8 cellular contexts compared by ENCODE assay signal in genomic region chr17:18224428-18225120, GRCh38. TPM values are rescaled to one million over a fixed set of nuclear protein-coding genes. Genes with fewer than 3 reads are reported as not detected.
DNase-seq lines count a peak whose midpoint lies in the region; ATAC-seq and TF ChIP-seq lines count a peak whose summit lies in the region.

No MANE protein-coding gene starts in this region.

- TF ChIP-seq CTCF in fibroblast of lung (conservative IDR thresholded peaks at IDR 0.05 in 1 of 2, IDR thresholded peaks at IDR 0.05 in 1 of 2; ENCODE audit: low read depth in 1 of 2, low read length in 2 of 2) (no peak), osteocyte (IDR thresholded peaks at IDR 0.05) (no peak)

- ATAC-seq in GM19324 (IDR thresholded peaks at IDR 0.05; ENCODE audit: low FRiP score, unreplicated experiment) (no peak), HG03442 (IDR thresholded peaks at IDR 0.05; ENCODE audit: unreplicated experiment) (no peak)
- ATAC-seq in activated CD4-positive, CD25-positive, alpha-beta regulatory T cell treated with anti-CD3 and anti-CD28 coated beads, Interleukin-2, amount 50 U/mL, for 24 hours, result no peak

- H3K4me3 ChIP-seq in fibroblast of lung (replicated peaks in 1 of 4; ENCODE audit: control extremely low read depth in 1 of 4, insufficient read depth in 1 of 4, low read depth in 3 of 4, low read length in 4 of 4), result peak overlapping the region in 3 of 4 experiments; percentile 17 to 53 (median 49)

- no peaks in the 10 kb centered on the region for H3K27me3 Mint-ChIP-seq in osteocyte (ENCODE audit: unreplicated experiment)

- H3K4me2 ChIP-seq in fibroblast of lung (ENCODE audit: extremely low read depth, insufficient read depth, low read length), result peak overlapping the region; percentile 77

- H3K4me1 ChIP-seq in fibroblast of lung (ENCODE audit: control insufficient read depth, extremely low read depth, insufficient read depth, low read length), result peaks cover 19% of the 10 kb centered on the region

- peak overlapping the region; percentile 1 for H3K9ac ChIP-seq in fibroblast of lung (ENCODE audit: insufficient read depth, low read length)

- peak overlapping the region; percentile 58 for H3K27ac ChIP-seq in fibroblast of lung (ENCODE audit: insufficient read depth, low read length)

- DNase-seq in ELF-1 (ENCODE audit: low read depth, low spot score), result peak; percentile 98
- DNase-seq in SK-N-DZ (ENCODE audit: low spot score), result peak; percentile 81
- DNase-seq in fibroblast of lung (ENCODE audit: low read depth in 2 of 2), result peak; percentile 14 to 32
- DNase-seq in osteocyte (ENCODE audit: extremely low spot score, unreplicated experiment), result no peak
- DNase-seq in KBM-7, result no peak

- no peaks in the 10 kb centered on the region for H3K36me3 Mint-ChIP-seq in osteocyte (ENCODE audit: unreplicated experiment)

- peaks cover 11% of the 10 kb centered on the region for H3K79me2 ChIP-seq in fibroblast of lung (ENCODE audit: control insufficient read depth, insufficient read depth, low read length)

- no peaks in the 10 kb centered on the region for H3K27me3 ChIP-seq in fibroblast of lung (ENCODE audit: control insufficient read depth, insufficient read depth, low read length)

- H3K4me1 Mint-ChIP-seq in osteocyte (ENCODE audit: unreplicated experiment), result peaks cover 29% of the 10 kb centered on the region

- H3K4me3 Mint-ChIP-seq in osteocyte (ENCODE audit: unreplicated experiment), result peak overlapping the region; percentile 71

- H3K9me3 Mint-ChIP-seq in osteocyte (ENCODE audit: unreplicated experiment), result no peaks in the 10 kb centered on the region

- in situ Hi-C loops in KBM-7 (cut with MboI; ENCODE audit: low pct_unique_long_range_greater_than_20kb, low sequenced_read_pairs), result no loop called here

- no peaks in the 10 kb centered on the region for H4K20me1 ChIP-seq in fibroblast of lung (ENCODE audit: control insufficient read depth, extremely low read depth, insufficient read depth, low read length)

- peaks cover 2% of the 10 kb centered on the region for H3K36me3 ChIP-seq in fibroblast of lung (ENCODE audit: control insufficient read depth, insufficient read depth, low read length)

- no peaks in the 10 kb centered on the region for H3K9me3 ChIP-seq in fibroblast of lung (ENCODE audit: control insufficient read depth, insufficient read depth, low read depth, low read length)

- peak overlapping the region; percentile 97 for H2AFZ ChIP-seq in fibroblast of lung (ENCODE audit: low read length)

- H3K27ac Mint-ChIP-seq in osteocyte (ENCODE audit: unreplicated experiment), result peak overlapping the region; percentile 85

RNA-seq across cellular contexts. Expression of gene LLGL1, which starts 0.9 kb away (rescaled TPM):
- polyA plus RNA-seq in SK-N-DZ (2014; cell fraction: cytosol; rRNA removed), result 99.4 and 115 TPM in 2 replicates
- polyA plus RNA-seq in SK-N-DZ (2014; cell fraction: nucleus; rRNA removed), result 83.2 and 89.5 TPM in 2 replicates
- total RNA-seq in fibroblast of lung (25.4 and 32.2 TPM in 2 replicates), osteocyte (43.7 and 45.0 TPM in 2 replicates)
- 15.1 and 21.1 TPM in 2 replicates for polyA plus RNA-seq in fibroblast of lung
- 19.6 and 25.9 TPM in 2 replicates for polyA plus RNA-seq in fibroblast of lung (2012)
- 45.1 and 47.2 TPM in 2 replicates for polyA minus RNA-seq in fibroblast of lung (ENCODE audit: low replicate concordance)

RNA-seq across cellular contexts. Expression of gene FLII, which starts 34.0 kb away (rescaled TPM):
- polyA plus RNA-seq in SK-N-DZ (2014; cell fraction: cytosol; rRNA removed), result 45.9 and 54.5 TPM in 2 replicates
- 158 and 200 TPM in 2 replicates for polyA plus RNA-seq in SK-N-DZ (2014; cell fraction: nucleus; rRNA removed)
- 284 and 395 TPM in 2 replicates for total RNA-seq in fibroblast of lung
- polyA plus RNA-seq in fibroblast of lung, result 199 and 313 TPM in 2 replicates
- 223 and 352 TPM in 2 replicates for polyA plus RNA-seq in fibroblast of lung (2012)
- 521 and 754 TPM in 2 replicates for polyA minus RNA-seq in fibroblast of lung (ENCODE audit: low replicate concordance)
- total RNA-seq in osteocyte, result 212 and 214 TPM in 2 replicates

RNA-seq across cellular contexts. Expression of gene MIEF2, which starts 35.9 kb away (rescaled TPM):
- 10.1 and 19.3 TPM in 2 replicates for polyA plus RNA-seq in SK-N-DZ (2014; cell fraction: cytosol; rRNA removed)
- 34.9 and 35.8 TPM in 2 replicates for polyA plus RNA-seq in SK-N-DZ (2014; cell fraction: nucleus; rRNA removed)
- 13.1 and 16.2 TPM in 2 replicates for total RNA-seq in fibroblast of lung
- polyA plus RNA-seq in fibroblast of lung, result 3.9 and 4.2 TPM in 2 replicates
- polyA plus RNA-seq in fibroblast of lung (2012), result 6.7 and 7.9 TPM in 2 replicates
- 6.9 and 7.3 TPM in 2 replicates for polyA minus RNA-seq in fibroblast of lung (ENCODE audit: low replicate concordance)
- total RNA-seq in osteocyte, result 10.8 and 15.3 TPM in 2 replicates

RNA-seq across cellular contexts. Expression of gene ALKBH5, which starts 40.9 kb away (rescaled TPM):
- 65.7 and 68.3 TPM in 2 replicates for polyA plus RNA-seq in SK-N-DZ (2014; cell fraction: cytosol; rRNA removed)
- 39.1 and 41.5 TPM in 2 replicates for polyA plus RNA-seq in SK-N-DZ (2014; cell fraction: nucleus; rRNA removed)
- total RNA-seq in fibroblast of lung (93.7 and 103 TPM in 2 replicates), osteocyte (89.4 and 95.9 TPM in 2 replicates)
- 67.7 and 70.3 TPM in 2 replicates for polyA plus RNA-seq in fibroblast of lung
- polyA plus RNA-seq in fibroblast of lung (2012), result 42.8 and 48.0 TPM in 2 replicates
- polyA minus RNA-seq in fibroblast of lung (ENCODE audit: low replicate concordance), result 127 and 143 TPM in 2 replicates

Comparison
In these comparisons a context has a peak if more than half of its experiments do, and no peak if none do; other contexts are left out.
1. DNase-seq: peak in ELF-1 (single experiment), SK-N-DZ (single experiment) and fibroblast of lung (2 of 2); none in osteocyte (single experiment) and KBM-7 (single experiment).